15 cellular contexts compared by ENCODE assay signal in the genomic region with DNA sequence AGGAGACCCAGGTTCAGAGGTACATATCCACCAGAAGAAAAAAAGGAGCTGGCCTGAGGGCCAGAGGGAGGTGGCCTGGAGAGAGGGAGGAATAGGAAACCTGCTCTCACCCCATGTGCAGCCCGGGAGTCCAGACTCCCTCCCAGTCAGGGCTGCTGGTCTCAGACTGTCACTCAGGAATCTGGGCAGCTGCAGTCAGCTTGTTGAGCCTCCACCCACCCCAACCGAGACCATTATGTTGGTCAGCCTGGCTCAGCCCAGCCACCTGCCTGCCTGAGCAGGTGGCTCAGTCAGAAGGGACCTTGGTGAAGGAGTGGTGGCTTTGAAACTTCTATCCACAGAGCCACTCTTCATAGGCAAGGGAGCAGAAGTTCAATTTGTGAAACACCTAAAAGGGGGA. TPM values are rescaled to one million over a fixed set of nuclear protein-coding genes. Genes with fewer than 3 reads are reported as not detected.
DNase-seq lines count a peak whose midpoint lies in the region; ATAC-seq and TF ChIP-seq lines count a peak whose summit lies in the region.
"Had no signal": no experiment of that assay in that cellular context is flagged by ENCODE, and none has a peak within 500 bp of the region (broad histone marks: within the 10 kb centered on the region; RNA-seq: fewer than 3 reads in every experiment).

No MANE protein-coding gene starts in this region.

- no peak for ATAC-seq in HG02759 (IDR thresholded peaks at IDR 0.05; ENCODE audit: unreplicated experiment)
- ATAC-seq in GM18861 (IDR thresholded peaks at IDR 0.05; ENCODE audit: unreplicated experiment), result no peak
- ATAC-seq in heart left ventricle, result no peak
- ATAC-seq: sciatic nerve; SK-N-SH treated with all-trans-retinoic acid at 6 μM for 48 hours; stimulated activated naive CD8-positive, alpha-beta T cell treated with anti-CD3 and anti-CD28 coated beads, Interleukin-15, Interleukin-2, amounts not matched to agents 100 U/mL and 50 U/mL, for 24 hours had no signal

- intact Hi-C loops in heart left ventricle (cut with DNase I), result no loop called here

- no peaks in the 10 kb centered on the region for H3K9me3 ChIP-seq in WERI-Rb-1 (ENCODE audit: severe bottlenecking)
- H3K9me3 ChIP-seq in mucosa of rectum (ENCODE audit: control insufficient read depth in 2 of 2, low read length in 2 of 2), result no peaks in the 10 kb centered on the region
- H3K9me3 ChIP-seq in heart left ventricle, result no peaks in the 10 kb centered on the region

- TF ChIP-seq POLR2A in heart left ventricle (IDR thresholded peaks at IDR 0.05), result no peak

- DNase-seq in Caki2 (ENCODE audit: low read depth) (peak; percentile 35), NCI-H2029 (lab: John Stamatoyannopoulos, UW) (peak; percentile 53), WERI-Rb-1 (peak; percentile 69), heart left ventricle (no peak)
- DNase-seq in stimulated activated CD4-positive, alpha-beta T cell treated with anti-CD3 and anti-CD28 coated beads, Interleukin-1b, Interleukin-23, amount 100 ng/mL, for 48 hours, result no peak
- DNase-seq: activated B cell treated with CpG ODN at 0.5 μM for 24 hours; effector CD4-positive, alpha-beta T cell; naive B cell; NCI-H446 treated with DMSO at 0.1 percent for 48 hours; stimulated activated naive CD8-positive, alpha-beta T cell treated with anti-CD3 and anti-CD28 coated beads, Interleukin-15, Interleukin-2, amounts not matched to agents 100 U/mL and 50 U/mL, for 24 hours had no signal

- TF ChIP-seq CTCF in WERI-Rb-1 (IDR thresholded peaks at IDR 0.05; ENCODE audit: low read depth, low read length), result no peak
- TF ChIP-seq CTCF in heart left ventricle (IDR thresholded peaks at IDR 0.05), result no peak

- H3K4me3 ChIP-seq in WERI-Rb-1 (ENCODE audit: low read depth, low read length) (no peak overlapping the region; the same call in 1 of the 2 replicates), mucosa of rectum (ENCODE audit: low read length in 2 of 2) (no peak overlapping the region), heart left ventricle (no peak overlapping the region)

- H3K27me3 ChIP-seq in WERI-Rb-1 (ENCODE audit: insufficient read depth, low read depth, severe bottlenecking) (no peaks in the 10 kb centered on the region), mucosa of rectum (ENCODE audit: control insufficient read depth in 2 of 2, insufficient read depth in 2 of 2, low read length in 2 of 2) (no peaks in the 10 kb centered on the region), heart left ventricle (no peaks in the 10 kb centered on the region)

- peaks cover 50 to 68% of the 10 kb centered on the region in 2 donors for H3K4me1 ChIP-seq in mucosa of rectum (ENCODE audit: control insufficient read depth in 2 of 2, insufficient read depth in 2 of 2, low read length in 2 of 2)
- H3K4me1 ChIP-seq in heart left ventricle, result peaks cover 0 to 37% (median 22%) of the 10 kb centered on the region in 12 donors

- peak overlapping the region in 1 of 2 donors; percentile 60 for H3K9ac ChIP-seq in mucosa of rectum (ENCODE audit: low read depth in 1 of 2, low read length in 2 of 2)

- in situ Hi-C loops in Caki2 (cut with HindIII; ENCODE audit: low pct_unique_long_range_greater_than_20kb, low sequenced_read_pairs), result no loop called here

- H3K36me3 ChIP-seq in WERI-Rb-1 (no peaks in the 10 kb centered on the region), mucosa of rectum (ENCODE audit: control insufficient read depth in 2 of 2, insufficient read depth in 2 of 2, low read length in 2 of 2) (no peaks in the 10 kb centered on the region), heart left ventricle (no peaks in the 10 kb centered on the region)

- WGBS in heart left ventricle, 4 donors, result 37 to 56% (median 50%) methylated on average over 1 to 2 of the region's 2 CpGs

- H3K27ac ChIP-seq in WERI-Rb-1, result 0 out of 2 replicates have a peak overlapping the region, but pooled peaks have one; percentile 10
- H3K27ac ChIP-seq in mucosa of rectum (ENCODE audit: low read depth in 2 of 2, low read length in 2 of 2), result peak overlapping the region; percentile 70 to 91
- no peak overlapping the region for H3K27ac ChIP-seq in heart left ventricle

RNA-seq across cellular contexts. Expression of gene EPB41L1, which starts 53.3 kb away (rescaled TPM):
- total RNA-seq in Caki2 (2014; rRNA removed; shearing (Covaris generic); ENCODE audit: low replicate concordance), result 44.7 and 54.4 TPM in 2 replicates
- 10 to 100 TPM; 10.5 to 29.8 (median 19.0) TPM for total RNA-seq in heart left ventricle
- 1 to 10 TPM; 7.1 to 8.5 TPM for polyA plus RNA-seq in heart left ventricle

Comparison
In these comparisons a context has a peak if more than half of its experiments do, and no peak if none do; other contexts are left out.
1. DNase-seq: peak in Caki2 (single experiment), NCI-H2029 (single experiment) and WERI-Rb-1 (single experiment); none in stimulated activated CD4-positive, alpha-beta T cell treated with anti-CD3 and anti-CD28 coated beads, Interleukin-1b, Interleukin-23, amount 100 ng/mL, for 48 hours (single experiment) and heart left ventricle (0 of 5).
2. H3K27ac ChIP-seq: peak in WERI-Rb-1 (single experiment) and mucosa of rectum (2 of 2); none in heart left ventricle (0 of 12).